1 cellular context compared by ENCODE assay signal in the genomic region with DNA sequence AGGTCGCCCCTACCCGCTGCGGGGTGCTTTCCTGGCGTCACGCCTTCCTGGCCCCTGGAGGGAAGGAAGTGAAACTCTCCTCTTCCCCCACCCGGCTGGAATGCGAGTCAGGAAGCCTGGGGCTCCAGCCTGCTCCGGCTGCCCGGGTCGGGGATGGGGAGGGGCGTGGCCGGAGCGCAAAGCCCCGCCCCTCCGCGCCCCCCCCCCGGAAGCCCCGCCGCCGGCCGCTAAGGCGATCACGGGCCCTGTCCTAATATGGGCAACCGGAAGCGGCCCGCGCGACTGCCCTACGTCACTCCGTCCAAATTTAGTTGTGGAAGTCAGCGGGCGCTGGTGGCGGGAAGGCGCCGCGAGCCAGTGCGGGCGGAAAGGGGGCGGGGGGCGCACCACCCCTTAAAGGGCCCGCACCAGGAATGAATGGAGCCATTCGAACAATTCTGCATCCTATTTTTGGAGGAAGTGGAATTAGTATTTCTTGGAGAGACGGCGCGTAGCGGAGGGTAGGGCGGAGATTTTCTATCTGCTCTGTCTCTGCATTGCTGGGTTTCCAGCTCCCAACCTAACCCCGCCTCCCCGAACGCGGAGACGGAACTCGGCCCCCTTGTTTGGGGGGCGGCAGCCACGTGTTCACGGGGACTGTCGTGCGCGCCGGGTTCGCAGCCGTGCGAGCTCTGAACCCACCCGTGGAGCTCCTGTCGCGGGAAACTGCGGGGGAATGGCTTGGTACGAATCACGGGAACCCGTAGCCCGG.
A peak's percentile ranks its signal among the peaks of the same experiment; 100 is the strongest.
TF ChIP-seq lines count a peak whose summit lies in the region.

No MANE protein-coding gene starts in this region.

TF ChIP-seq in GM12878, 131 proteins besides CTCF, POLR2A, EP300 and RAD21 (continued from another document):
- TF ChIP-seq BCLAF1 (IDR thresholded peaks at IDR 0.05) (no peak), RELA (IDR thresholded peaks at IDR 0.05; ENCODE audit: borderline replicate concordance, partially characterized antibody) (peak; percentile 69), POLR2AphosphoS2 (IDR thresholded peaks at IDR 0.05; ENCODE audit: low read depth, low read length) (peak; percentile 35; the same call in 1 of the 2 replicates), SP1 (IDR thresholded peaks at IDR 0.05; ENCODE audit: low read depth, low read length) (peak; percentile 78), STAT3 (IDR thresholded peaks at IDR 0.05; ENCODE audit: low read depth, low read length) (no peak), YY1 (IDR thresholded peaks at IDR 0.05; ENCODE audit: low read depth, low read length) (0 out of 2 replicates have a peak, but pooled peaks have one; percentile 5), MEF2A (IDR thresholded peaks at IDR 0.05; ENCODE audit: insufficient read depth, low read depth, low read length) (peak; percentile 81), IRF4 (IDR thresholded peaks at IDR 0.05; ENCODE audit: low read depth, low read length) (no peak), TBL1XR1 (IDR thresholded peaks at IDR 0.05; ENCODE audit: low read depth, low read length) (no peak), ELK1 (IDR thresholded peaks at IDR 0.05; ENCODE audit: low read depth, low read length) (peak; percentile 100), EGR1 (IDR thresholded peaks at IDR 0.05; ENCODE audit: borderline replicate concordance in 1 of 2, low read depth in 2 of 2, low read length in 2 of 2) (peak in 1 of 2 experiments; percentile 79; a peak in 2 of 3 replicates), ZNF592 (IDR thresholded peaks at IDR 0.05) (no peak), EZH2 (IDR thresholded peaks at IDR 0.05; ENCODE audit: borderline replicate concordance, control insufficient read depth, low read depth, low read length) (no peak), NBN (IDR thresholded peaks at IDR 0.05) (peak; percentile 56; the same call in 1 of the 2 replicates), IKZF1 (conservative IDR thresholded peaks at IDR 0.05) (peak; percentile 98), BACH1 (IDR thresholded peaks at IDR 0.05; ENCODE audit: borderline replicate concordance) (peak; percentile 86)
- TF ChIP-seq, protein P1, sequence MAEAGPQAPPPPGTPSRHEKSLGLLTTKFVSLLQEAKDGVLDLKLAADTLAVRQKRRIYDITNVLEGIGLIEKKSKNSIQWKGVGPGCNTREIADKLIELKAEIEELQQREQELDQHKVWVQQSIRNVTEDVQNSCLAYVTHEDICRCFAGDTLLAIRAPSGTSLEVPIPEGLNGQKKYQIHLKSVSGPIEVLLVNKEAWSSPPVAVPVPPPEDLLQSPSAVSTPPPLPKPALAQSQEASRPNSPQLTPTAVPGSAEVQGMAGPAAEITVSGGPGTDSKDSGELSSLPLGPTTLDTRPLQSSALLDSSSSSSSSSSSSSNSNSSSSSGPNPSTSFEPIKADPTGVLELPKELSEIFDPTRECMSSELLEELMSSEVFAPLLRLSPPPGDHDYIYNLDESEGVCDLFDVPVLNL (IDR thresholded peaks at IDR 0.05; ENCODE audit: low read depth, low read length) = peak; percentile 85
- TF ChIP-seq, protein P2, sequence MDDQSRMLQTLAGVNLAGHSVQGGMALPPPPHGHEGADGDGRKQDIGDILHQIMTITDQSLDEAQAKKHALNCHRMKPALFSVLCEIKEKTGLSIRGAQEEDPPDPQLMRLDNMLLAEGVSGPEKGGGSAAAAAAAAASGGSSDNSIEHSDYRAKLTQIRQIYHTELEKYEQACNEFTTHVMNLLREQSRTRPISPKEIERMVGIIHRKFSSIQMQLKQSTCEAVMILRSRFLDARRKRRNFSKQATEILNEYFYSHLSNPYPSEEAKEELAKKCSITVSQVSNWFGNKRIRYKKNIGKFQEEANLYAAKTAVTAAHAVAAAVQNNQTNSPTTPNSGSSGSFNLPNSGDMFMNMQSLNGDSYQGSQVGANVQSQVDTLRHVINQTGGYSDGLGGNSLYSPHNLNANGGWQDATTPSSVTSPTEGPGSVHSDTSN (IDR thresholded peaks at IDR 0.05; ENCODE audit: insufficient replicate concordance, low read depth, low read length) = no peak
